Comparison of ENCODE assay signal across 8 cellular contexts in the genomic region with DNA sequence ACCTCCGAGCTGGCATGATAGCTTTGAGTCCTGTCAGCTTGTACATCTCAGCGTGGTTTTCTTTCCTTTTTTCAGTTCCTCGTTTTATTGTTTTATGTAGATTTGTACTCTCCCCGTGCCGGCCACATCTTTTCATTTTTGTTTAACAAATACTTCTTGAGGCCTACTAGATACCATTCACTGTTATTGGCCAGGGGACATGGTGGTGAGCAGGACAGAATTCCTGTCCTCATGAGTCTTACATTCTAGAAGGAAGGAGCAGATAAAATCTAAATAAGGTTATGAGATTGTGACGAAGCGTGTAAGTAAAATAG. TPM values are rescaled to one million over a fixed set of nuclear protein-coding genes. Genes with fewer than 3 reads are reported as not detected.
DNase-seq lines count a peak whose midpoint lies in the region; ATAC-seq lines count a peak whose summit lies in the region.

No MANE protein-coding gene starts in this region.

- no peaks in the 10 kb centered on the region for H3K9me3 Mint-ChIP-seq in activated naive CD4-positive, alpha-beta T cell treated with anti-CD3 and anti-CD28 coated beads for 36 hours

- no peaks in the 10 kb centered on the region for H3K9me3 ChIP-seq in SJCRH30 (replicated peaks)

- peak overlapping the region; percentile 99 for H3K4me3 ChIP-seq in SJCRH30

- intact Hi-C loops in activated naive CD4-positive, alpha-beta T cell treated with anti-CD3 and anti-CD28 coated beads for 36 hours (cut with micrococcal nuclease) = loop anchor here (1.0 to 10.0 kb wide), 11 partner anchors 13 to 857 kb away; a partner anchor contains a TSS

- peak; percentile 21 for DNase-seq in activated naive CD4-positive, alpha-beta T cell treated with anti-CD3 and anti-CD28 coated beads for 36 hours
- no peak for DNase-seq in activated naive CD4-positive, alpha-beta T cell treated with Interleukin-2 at 50 U/mL for 16 hours
- DNase-seq in SJCRH30 = no peak
- DNase-seq in glomerular visceral epithelial cell (ENCODE audit: extremely low spot score) = peak; percentile 63
- peak; percentile 52 for DNase-seq in superior temporal gyrus (ENCODE audit: extremely low spot score)
- no peak for DNase-seq in GOT3 (lab: John Stamatoyannopoulos, UW)
- DNase-seq in NCI-H748 (lab: John Stamatoyannopoulos, UW; ENCODE audit: unreplicated experiment) = no peak

- peak; percentile 34 for ATAC-seq in HG02884 (IDR thresholded peaks at IDR 0.05; ENCODE audit: unreplicated experiment)

- H3K27ac ChIP-seq in SJCRH30 = peak overlapping the region; percentile 80

- peaks cover 19% of the 10 kb centered on the region for H3K4me1 ChIP-seq in SJCRH30

- CTCF ChIA-PET in activated naive CD4-positive, alpha-beta T cell treated with anti-CD3 and anti-CD28 coated beads for 36 hours (lab: Charles Lee) = interaction anchor here (0.8 to 2.4 kb wide), 2 partner anchors 18 to 31 kb away, joined by 3 to 19 read pairs; no protein-coding TSS in a partner anchor

- no peaks in the 10 kb centered on the region for H3K27me3 Mint-ChIP-seq in activated naive CD4-positive, alpha-beta T cell treated with anti-CD3 and anti-CD28 coated beads for 36 hours (ENCODE audit: low read depth)

- H3K36me3 ChIP-seq in SJCRH30 = peaks cover 10% of the 10 kb centered on the region

- no peak overlapping the region for H3K4me3 Mint-ChIP-seq in activated naive CD4-positive, alpha-beta T cell treated with anti-CD3 and anti-CD28 coated beads for 36 hours

- no peak overlapping the region for H3K27ac Mint-ChIP-seq in activated naive CD4-positive, alpha-beta T cell treated with anti-CD3 and anti-CD28 coated beads for 36 hours

- no peaks in the 10 kb centered on the region for H3K36me3 Mint-ChIP-seq in activated naive CD4-positive, alpha-beta T cell treated with anti-CD3 and anti-CD28 coated beads for 36 hours (ENCODE audit: low read depth)

- H3K4me1 Mint-ChIP-seq in activated naive CD4-positive, alpha-beta T cell treated with anti-CD3 and anti-CD28 coated beads for 36 hours (ENCODE audit: low read depth) = peaks cover 9% of the 10 kb centered on the region

- H3K27me3 ChIP-seq in SJCRH30 = no peaks in the 10 kb centered on the region

RNA-seq across cellular contexts. Expression of a gene that starts 1.2 kb away (rescaled TPM):
- total RNA-seq in activated naive CD4-positive, alpha-beta T cell treated with anti-CD3 and anti-CD28 coated beads for 36 hours = 10 to 100 TPM in 1 of 2 experiments, 1 to 10 TPM in 1; 8.8 to 10.5 TPM
- total RNA-seq in SJCRH30 (2014; rRNA removed; shearing (Covaris generic)) = 124 and 139 TPM in 2 replicates

Comparison
In these comparisons a context has a peak if more than half of its experiments do, and no peak if none do; other contexts are left out.
1. DNase-seq: peak in activated naive CD4-positive, alpha-beta T cell treated with anti-CD3 and anti-CD28 coated beads for 36 hours (single experiment), glomerular visceral epithelial cell (single experiment) and superior temporal gyrus (single experiment); none in activated naive CD4-positive, alpha-beta T cell treated with Interleukin-2 at 50 U/mL for 16 hours (single experiment), SJCRH30 (0 of 2), GOT3 (single experiment) and NCI-H748 (single experiment).
2. RNA of a gene that starts 1.2 kb away (total RNA-seq): 124 to 139 TPM in SJCRH30; 8.8 to 10.5 TPM in activated naive CD4-positive, alpha-beta T cell treated with anti-CD3 and anti-CD28 coated beads for 36 hours; every median in the first group is over 10 times any median in the second.